In genomic region chr6:116136933-116137340, GRCh38 we compare ENCODE assay signal across 17 cellular contexts. TPM values are rescaled to one million over a fixed set of nuclear protein-coding genes. Genes with fewer than 3 reads are reported as not detected.
DNase-seq lines count a peak whose midpoint lies in the region; ATAC-seq and TF ChIP-seq lines count a peak whose summit lies in the region.
"Had no signal": no experiment of that assay in that cellular context is flagged by ENCODE, and none has a peak within 500 bp of the region (broad histone marks: within the 10 kb centered on the region; RNA-seq: fewer than 3 reads in every experiment).

No MANE protein-coding gene starts in this region.

- H3K27me3 Mint-ChIP-seq in activated CD8-positive, alpha-beta T cell treated with anti-CD3 and anti-CD28 coated beads, Interleukin-2, amount 10 ng/mL, durations not matched to agents 7 days and 5 days (ENCODE audit: low read depth) = no peaks in the 10 kb centered on the region
- H3K27me3 Mint-ChIP-seq in immature natural killer cell (ENCODE audit: low read depth in 3 of 3) (peaks cover 4 to 5% (median 4%) of the 10 kb centered on the region in 3 donors), type B pancreatic cell (no peaks in the 10 kb centered on the region)

- no peak overlapping the region for H3K4me3 Mint-ChIP-seq in activated CD8-positive, alpha-beta T cell treated with anti-CD3 and anti-CD28 coated beads, Interleukin-2, amount 10 ng/mL, durations not matched to agents 7 days and 5 days
- peak overlapping the region; percentile 48 to 70 (median 61) for H3K4me3 Mint-ChIP-seq in immature natural killer cell
- H3K4me3 Mint-ChIP-seq in type B pancreatic cell = no peak overlapping the region
- H3K4me3 Mint-ChIP-seq: nephron had no signal

- POLR2A ChIA-PET in activated CD8-positive, alpha-beta T cell treated with anti-CD3 and anti-CD28 coated beads, Interleukin-2, amount 10 ng/mL, durations not matched to agents 7 days and 5 days (lab: Charles Lee) = no interaction called here

- no peaks in the 10 kb centered on the region for H3K9me3 Mint-ChIP-seq in activated CD8-positive, alpha-beta T cell treated with anti-CD3 and anti-CD28 coated beads, Interleukin-2, amount 10 ng/mL, durations not matched to agents 7 days and 5 days (ENCODE audit: insufficient read depth)
- H3K9me3 Mint-ChIP-seq in immature natural killer cell (no peaks in the 10 kb centered on the region), type B pancreatic cell (no peaks in the 10 kb centered on the region)
- H3K9me3 Mint-ChIP-seq: nephron had no signal

- H3K4me1 Mint-ChIP-seq in activated CD8-positive, alpha-beta T cell treated with anti-CD3 and anti-CD28 coated beads, Interleukin-2, amount 10 ng/mL, durations not matched to agents 7 days and 5 days (ENCODE audit: low read depth) = peaks cover 15% of the 10 kb centered on the region
- H3K4me1 Mint-ChIP-seq in immature natural killer cell (peaks cover 17 to 25% of the 10 kb centered on the region in 2 donors), type B pancreatic cell (ENCODE audit: unreplicated experiment) (no peaks in the 10 kb centered on the region)
- H3K4me1 Mint-ChIP-seq: nephron had no signal

- peaks cover 9% of the 10 kb centered on the region for H3K36me3 Mint-ChIP-seq in activated CD8-positive, alpha-beta T cell treated with anti-CD3 and anti-CD28 coated beads, Interleukin-2, amount 10 ng/mL, durations not matched to agents 7 days and 5 days (ENCODE audit: low read depth)
- H3K36me3 Mint-ChIP-seq in immature natural killer cell (peaks cover under 1 to 22% (median 5%) of the 10 kb centered on the region in 3 donors), type B pancreatic cell (peaks cover 7% of the 10 kb centered on the region)

- no peak for TF ChIP-seq CTCF in type B pancreatic cell (conservative IDR thresholded peaks at IDR 0.05)

- H3K27ac ChIP-seq in temporal lobe (ENCODE audit: low read depth, low read length) = peak overlapping the region; percentile 80
- H3K27ac ChIP-seq: esophagus squamous epithelium, right lobe of liver had no signal

- DNase-seq in activated gamma-delta T cell treated with Interleukin-2 at 50 U/mL for 16 hours (peak; percentile 6), activated gamma-delta T cell (lab: John Stamatoyannopoulos, UW) (no peak), immature natural killer cell (peak; percentile 78 to 83 (median 81)), GM03348 (ENCODE audit: low spot score) (no peak), type B pancreatic cell (ENCODE audit: extremely low spot score, unreplicated experiment) (no peak)
- DNase-seq in activated CD8-positive, alpha-beta T cell treated with anti-CD3 and anti-CD28 coated beads, Interleukin-2, amount 10 ng/mL, durations not matched to agents 7 days and 5 days = peak; percentile 63
- DNase-seq in stimulated activated CD4-positive, alpha-beta T cell treated with anti-CD3 and anti-CD28 coated beads, Interleukin-2, amount 100 ng/mL, for 24 hours = no peak
- DNase-seq: ACHN, cortex of kidney, esophagus squamous epithelium, hippocampal formation, NCI-H146, NCI-H524 treated with DMSO at 0.1 percent for 48 hours, right lobe of liver had no signal

- peak; percentile 69 for ATAC-seq in activated CD8-positive, alpha-beta T cell treated with anti-CD3 and anti-CD28 coated beads, Interleukin-2, amount 10 ng/mL, durations not matched to agents 7 days and 5 days
- ATAC-seq: right lobe of liver had no signal

- CTCF ChIA-PET in activated CD8-positive, alpha-beta T cell treated with anti-CD3 and anti-CD28 coated beads, Interleukin-2, amount 10 ng/mL, durations not matched to agents 7 days and 5 days (lab: Charles Lee) = interaction anchor here (1.9 kb wide), 1 partner anchor 25 kb away, joined by 10 read pairs; no protein-coding TSS in a partner anchor

- peak overlapping the region; percentile 26 for H3K27ac Mint-ChIP-seq in activated CD8-positive, alpha-beta T cell treated with anti-CD3 and anti-CD28 coated beads, Interleukin-2, amount 10 ng/mL, durations not matched to agents 7 days and 5 days
- H3K27ac Mint-ChIP-seq in immature natural killer cell (peak overlapping the region; percentile 71 to 93 (median 83)), type B pancreatic cell (no peak overlapping the region)
- H3K27ac Mint-ChIP-seq: nephron had no signal

RNA-seq across cellular contexts. Expression of gene COL10A1, which starts 11.0 kb away (rescaled TPM):
- not detected for total RNA-seq in activated CD8-positive, alpha-beta T cell treated with anti-CD3 and anti-CD28 coated beads, Interleukin-2, amount 10 ng/mL, durations not matched to agents 7 days and 5 days
- not detected for polyA plus RNA-seq in immature natural killer cell
- total RNA-seq in temporal lobe (not detected), type B pancreatic cell (ENCODE audit: low replicate concordance) (0.14 TPM in 2 replicates)
- total RNA-seq: esophagus squamous epithelium, liver had no signal

RNA-seq across cellular contexts. Expression of gene NT5DC1, which starts 36.3 kb away (rescaled TPM):
- total RNA-seq in activated CD8-positive, alpha-beta T cell treated with anti-CD3 and anti-CD28 coated beads, Interleukin-2, amount 10 ng/mL, durations not matched to agents 7 days and 5 days = 10 to 100 TPM; 29.5 to 32.9 TPM
- 10 to 100 TPM; 30.6 to 44.8 (median 35.9) TPM for polyA plus RNA-seq in immature natural killer cell
- 2.7 TPM for total RNA-seq in temporal lobe
- total RNA-seq in type B pancreatic cell (ENCODE audit: low replicate concordance) = 36.1 and 36.7 TPM in 2 replicates

Comparison
In these comparisons a context has a peak if more than half of its experiments do, and no peak if none do; other contexts are left out.
1. DNase-seq: peak in activated gamma-delta T cell treated with Interleukin-2 at 50 U/mL for 16 hours (single experiment), activated CD8-positive, alpha-beta T cell treated with anti-CD3 and anti-CD28 coated beads, Interleukin-2, amount 10 ng/mL, durations not matched to agents 7 days and 5 days (single experiment) and immature natural killer cell (3 of 3); none in activated gamma-delta T cell (single experiment), stimulated activated CD4-positive, alpha-beta T cell treated with anti-CD3 and anti-CD28 coated beads, Interleukin-2, amount 100 ng/mL, for 24 hours (0 of 2), GM03348 (single experiment) and type B pancreatic cell (single experiment).
2. H3K4me3 Mint-ChIP-seq: peak in immature natural killer cell (5 of 5); none in activated CD8-positive, alpha-beta T cell treated with anti-CD3 and anti-CD28 coated beads, Interleukin-2, amount 10 ng/mL, durations not matched to agents 7 days and 5 days (single experiment) and type B pancreatic cell (single experiment).